19 cellular contexts compared by ENCODE assay signal in the genomic region with DNA sequence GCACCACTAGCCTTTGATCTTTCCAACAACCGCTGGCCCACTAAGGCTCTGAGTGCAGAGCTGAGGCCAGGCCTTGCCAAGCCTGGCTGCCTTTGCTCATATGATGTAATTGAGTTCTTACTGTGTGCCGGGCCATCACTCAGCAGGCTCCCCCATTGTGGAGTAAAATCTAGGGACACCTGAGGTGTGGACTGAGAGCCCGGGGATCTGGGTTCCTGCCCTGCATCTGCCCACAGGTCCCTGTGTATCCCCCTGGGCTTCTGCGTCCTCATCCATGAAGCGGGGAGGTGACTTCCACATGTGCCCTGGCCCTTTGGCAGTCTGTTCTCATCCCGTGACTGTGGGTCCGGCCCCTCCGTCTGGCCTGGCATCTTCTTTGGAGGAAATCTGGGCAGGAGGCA. TPM values are rescaled to one million over a fixed set of nuclear protein-coding genes. Genes with fewer than 3 reads are reported as not detected.
DNase-seq lines count a peak whose midpoint lies in the region; ATAC-seq, FAIRE-seq and TF ChIP-seq lines count a peak whose summit lies in the region.
"Had no signal": no experiment of that assay in that cellular context is flagged by ENCODE, and none has a peak within 500 bp of the region (broad histone marks: within the 10 kb centered on the region; RNA-seq: fewer than 3 reads in every experiment).

No MANE protein-coding gene starts in this region.

- H4K8ac ChIP-seq in mesenchymal stem cell (ENCODE audit: low read length) = no peak overlapping the region

- H3K4me1 ChIP-seq in mesenchymal stem cell (ENCODE audit: control insufficient read depth, insufficient read depth, low read depth, low read length) (peaks cover 4% of the 10 kb centered on the region), prostate gland (replicated peaks) (peaks cover 11% of the 10 kb centered on the region)

- no peak overlapping the region for H3K14ac ChIP-seq in mesenchymal stem cell (ENCODE audit: low read length in 2 of 2)

- H2BK15ac ChIP-seq in mesenchymal stem cell (ENCODE audit: low read depth, poor library complexity, severe bottlenecking) = peak overlapping the region; percentile 18

- ATAC-seq in GM18873 (IDR thresholded peaks at IDR 0.05; ENCODE audit: low FRiP score, unreplicated experiment) (no peak), GM21619 (IDR thresholded peaks at IDR 0.05; ENCODE audit: unreplicated experiment) (no peak)

- H3K9ac ChIP-seq in mesenchymal stem cell (ENCODE audit: low read length) = no peak overlapping the region
- H3K9ac ChIP-seq: KMS-11 had no signal

- 98% methylated on average over 8 of the region's 8 CpGs for WGBS in mesenchymal stem cell
- 97% methylated on average over 8 of the region's 8 CpGs for WGBS in prostate gland

- H3K36me3 ChIP-seq in mesenchymal stem cell (ENCODE audit: control insufficient read depth in 1 of 2, insufficient read depth in 2 of 2, low read depth in 1 of 2, low read length in 2 of 2) (no peaks in the 10 kb centered on the region), prostate gland (peaks cover 5 to 6% of the 10 kb centered on the region in 2 donors)

- no peak overlapping the region for H2AFZ ChIP-seq in mesenchymal stem cell (ENCODE audit: low read depth, low read length)

- no peak for FAIRE-seq in GM12891 (lab: Jason Lieb, UNC)

- no peak overlapping the region for H2BK5ac ChIP-seq in mesenchymal stem cell (ENCODE audit: low read depth, low read length, poor library complexity, severe bottlenecking)

- TF ChIP-seq POLR2A in prostate gland (IDR thresholded peaks at IDR 0.05) (no peak), GM12891 (IDR thresholded peaks at IDR 0.05; ENCODE audit: low read depth, low read length) (no peak)

- no peak overlapping the region for H3K27ac ChIP-seq in mesenchymal stem cell (ENCODE audit: low read length, poor library complexity, severe bottlenecking)
- H3K27ac ChIP-seq in prostate gland = peak overlapping the region; percentile 42 to 63
- H3K27ac ChIP-seq: KMS-11 had no signal

- H3K27me3 ChIP-seq in mesenchymal stem cell (ENCODE audit: control insufficient read depth in 1 of 2, insufficient read depth in 1 of 2, low read length in 2 of 2) (peaks cover 6 to 53% of the 10 kb centered on the region in 2 experiments), prostate gland (replicated peaks; ENCODE audit: insufficient read depth) (no peaks in the 10 kb centered on the region)

- no peaks in the 10 kb centered on the region for H3K9me3 ChIP-seq in mesenchymal stem cell (ENCODE audit: control insufficient read depth, low read length)
- no peaks in the 10 kb centered on the region for H3K9me3 ChIP-seq in prostate gland

- no peak overlapping the region for H3K18ac ChIP-seq in mesenchymal stem cell (ENCODE audit: low read depth in 1 of 2, low read length in 2 of 2)

- no peak overlapping the region for H3K4ac ChIP-seq in mesenchymal stem cell (ENCODE audit: low read depth in 1 of 2, low read length in 2 of 2)

- H3K4me3 ChIP-seq in mesenchymal stem cell (ENCODE audit: insufficient read depth in 1 of 2, low read depth in 1 of 2, low read length in 2 of 2) (no peak overlapping the region), prostate gland (no peak overlapping the region)

- H3K4me2 ChIP-seq in mesenchymal stem cell (ENCODE audit: low read length, poor library complexity, severe bottlenecking) = no peak overlapping the region
- H3K4me2 ChIP-seq: KMS-11 had no signal

- no peaks in the 10 kb centered on the region for H3K79me1 ChIP-seq in mesenchymal stem cell (replicated peaks; ENCODE audit: low read length, poor library complexity, severe bottlenecking)

- no peak for TF ChIP-seq CTCF in prostate gland (IDR thresholded peaks at IDR 0.05)

- intact Hi-C loops in prostate gland (cut with DNase I) = no loop called here

- H3K23ac ChIP-seq in mesenchymal stem cell (ENCODE audit: low read length in 2 of 2) = no peak overlapping the region

- no peak overlapping the region for H2AK5ac ChIP-seq in mesenchymal stem cell (ENCODE audit: low read length, severe bottlenecking)

- peak; percentile 57 for DNase-seq in activated effector memory CD4-positive, alpha-beta T cell treated with anti-CD3 and anti-CD28 coated beads, Interleukin-2, amount 50 U/mL, for 16 hours
- no peak for DNase-seq in activated effector memory CD4-positive, alpha-beta T cell treated with Interleukin-2 at 50 U/mL for 16 hours
- no peak for DNase-seq in mesenchymal stem cell
- DNase-seq in prostate gland (ENCODE audit: low spot score) = no peak
- DNase-seq in NCI-H748 treated with DMSO at 0.1 percent for 48 hours (lab: John Stamatoyannopoulos, UW) = no peak
- DNase-seq in GM12891 (ENCODE audit: insufficient read length, low spot score) = no peak
- DNase-seq: DND-41; HCEC 1CT; NCI-H1417; NCI-H1930; NCI-H2171; NCI-H446 treated with DMSO at 0.1 percent for 48 hours; NCI-H69; NK-92 treated with Interleukin-12 subunit alpha and Interleukin-12 subunit beta, amount 100 ng/mL, for 24 hours; SHP77 had no signal

- H2BK12ac ChIP-seq in mesenchymal stem cell (ENCODE audit: low read length in 2 of 2) = no peak overlapping the region

- no peak overlapping the region for H4K91ac ChIP-seq in mesenchymal stem cell (ENCODE audit: low read length)

- no peak overlapping the region for H2BK120ac ChIP-seq in mesenchymal stem cell (ENCODE audit: low read depth, low read length)

TF ChIP-seq in GM12891, 5 proteins besides CTCF, POLR2A, EP300 and RAD21:
- TF ChIP-seq POU2F2 (IDR thresholded peaks at IDR 0.05; ENCODE audit: low read depth, low read length) (no peak), TAF1 (IDR thresholded peaks at IDR 0.05; ENCODE audit: low read depth, low read length) (no peak), POLR2AphosphoS5 (IDR thresholded peaks at IDR 0.05; ENCODE audit: low read depth, low read length) (no peak), PAX5 (IDR thresholded peaks at IDR 0.05; ENCODE audit: insufficient read depth, low read length, severe bottlenecking) (no peak), SPI1 (IDR thresholded peaks at IDR 0.05; ENCODE audit: low read depth, low read length) (no peak)

RNA-seq across cellular contexts. Expression of gene GREB1, which starts 33.8 kb away (rescaled TPM):
- 1.9 TPM for polyA plus RNA-seq in mesenchymal stem cell (2013, experiment 1 of 2)
- polyA plus RNA-seq in mesenchymal stem cell (2013, experiment 2 of 2) = 1.9 TPM
- total RNA-seq in prostate gland = 100 to 1,000 TPM; 224 to 392 TPM
- polyA plus RNA-seq in GM12891 (2012; ENCODE audit: low read depth, missing spikeins) = 0.13 TPM
- total RNA-seq: HT-29 had no signal
